Comparison of ENCODE assay signal across 2 cellular contexts in the genomic region with DNA sequence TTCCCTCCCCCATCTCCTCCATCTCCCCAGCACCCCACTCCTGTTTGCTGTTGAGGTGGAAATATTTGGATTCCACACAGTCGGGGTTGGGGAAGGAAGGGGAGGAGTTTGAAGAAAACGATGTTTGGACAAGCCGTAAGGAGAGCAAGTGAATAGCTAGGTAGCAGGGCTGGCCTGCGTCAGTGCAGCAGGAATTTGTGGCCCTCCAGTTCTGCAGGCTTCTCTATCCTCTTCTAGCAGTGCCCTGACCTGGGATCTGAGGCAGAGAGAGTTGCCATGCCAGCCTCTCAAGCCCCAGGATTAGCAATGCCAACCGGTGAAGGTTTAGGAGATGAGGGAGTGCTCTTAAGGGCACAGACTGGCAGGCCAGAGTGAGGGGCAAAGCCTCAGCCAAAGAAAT.
TF ChIP-seq lines count a peak whose summit lies in the region.

No MANE protein-coding gene starts in this region.

TF ChIP-seq in GM23338, 12 proteins besides CTCF, POLR2A, EP300 and RAD21 (continues in another document):
- TF ChIP-seq JUNB (IDR thresholded peaks at IDR 0.05; ENCODE audit: unreplicated experiment), result no peak
- TF ChIP-seq STAT1 (IDR thresholded peaks at IDR 0.05; ENCODE audit: unreplicated experiment), result no peak
- no peak for TF ChIP-seq POLR2AphosphoS5 (IDR thresholded peaks at IDR 0.05; ENCODE audit: low read depth)
- no peak for TF ChIP-seq EZH2phosphoT487 (IDR thresholded peaks at IDR 0.05; ENCODE audit: unreplicated experiment)
- TF ChIP-seq, protein P1, sequence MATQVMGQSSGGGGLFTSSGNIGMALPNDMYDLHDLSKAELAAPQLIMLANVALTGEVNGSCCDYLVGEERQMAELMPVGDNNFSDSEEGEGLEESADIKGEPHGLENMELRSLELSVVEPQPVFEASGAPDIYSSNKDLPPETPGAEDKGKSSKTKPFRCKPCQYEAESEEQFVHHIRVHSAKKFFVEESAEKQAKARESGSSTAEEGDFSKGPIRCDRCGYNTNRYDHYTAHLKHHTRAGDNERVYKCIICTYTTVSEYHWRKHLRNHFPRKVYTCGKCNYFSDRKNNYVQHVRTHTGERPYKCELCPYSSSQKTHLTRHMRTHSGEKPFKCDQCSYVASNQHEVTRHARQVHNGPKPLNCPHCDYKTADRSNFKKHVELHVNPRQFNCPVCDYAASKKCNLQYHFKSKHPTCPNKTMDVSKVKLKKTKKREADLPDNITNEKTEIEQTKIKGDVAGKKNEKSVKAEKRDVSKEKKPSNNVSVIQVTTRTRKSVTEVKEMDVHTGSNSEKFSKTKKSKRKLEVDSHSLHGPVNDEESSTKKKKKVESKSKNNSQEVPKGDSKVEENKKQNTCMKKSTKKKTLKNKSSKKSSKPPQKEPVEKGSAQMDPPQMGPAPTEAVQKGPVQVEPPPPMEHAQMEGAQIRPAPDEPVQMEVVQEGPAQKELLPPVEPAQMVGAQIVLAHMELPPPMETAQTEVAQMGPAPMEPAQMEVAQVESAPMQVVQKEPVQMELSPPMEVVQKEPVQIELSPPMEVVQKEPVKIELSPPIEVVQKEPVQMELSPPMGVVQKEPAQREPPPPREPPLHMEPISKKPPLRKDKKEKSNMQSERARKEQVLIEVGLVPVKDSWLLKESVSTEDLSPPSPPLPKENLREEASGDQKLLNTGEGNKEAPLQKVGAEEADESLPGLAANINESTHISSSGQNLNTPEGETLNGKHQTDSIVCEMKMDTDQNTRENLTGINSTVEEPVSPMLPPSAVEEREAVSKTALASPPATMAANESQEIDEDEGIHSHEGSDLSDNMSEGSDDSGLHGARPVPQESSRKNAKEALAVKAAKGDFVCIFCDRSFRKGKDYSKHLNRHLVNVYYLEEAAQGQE (IDR thresholded peaks at IDR 0.05; ENCODE audit: unreplicated experiment), result no peak
- TF ChIP-seq, protein P2, sequence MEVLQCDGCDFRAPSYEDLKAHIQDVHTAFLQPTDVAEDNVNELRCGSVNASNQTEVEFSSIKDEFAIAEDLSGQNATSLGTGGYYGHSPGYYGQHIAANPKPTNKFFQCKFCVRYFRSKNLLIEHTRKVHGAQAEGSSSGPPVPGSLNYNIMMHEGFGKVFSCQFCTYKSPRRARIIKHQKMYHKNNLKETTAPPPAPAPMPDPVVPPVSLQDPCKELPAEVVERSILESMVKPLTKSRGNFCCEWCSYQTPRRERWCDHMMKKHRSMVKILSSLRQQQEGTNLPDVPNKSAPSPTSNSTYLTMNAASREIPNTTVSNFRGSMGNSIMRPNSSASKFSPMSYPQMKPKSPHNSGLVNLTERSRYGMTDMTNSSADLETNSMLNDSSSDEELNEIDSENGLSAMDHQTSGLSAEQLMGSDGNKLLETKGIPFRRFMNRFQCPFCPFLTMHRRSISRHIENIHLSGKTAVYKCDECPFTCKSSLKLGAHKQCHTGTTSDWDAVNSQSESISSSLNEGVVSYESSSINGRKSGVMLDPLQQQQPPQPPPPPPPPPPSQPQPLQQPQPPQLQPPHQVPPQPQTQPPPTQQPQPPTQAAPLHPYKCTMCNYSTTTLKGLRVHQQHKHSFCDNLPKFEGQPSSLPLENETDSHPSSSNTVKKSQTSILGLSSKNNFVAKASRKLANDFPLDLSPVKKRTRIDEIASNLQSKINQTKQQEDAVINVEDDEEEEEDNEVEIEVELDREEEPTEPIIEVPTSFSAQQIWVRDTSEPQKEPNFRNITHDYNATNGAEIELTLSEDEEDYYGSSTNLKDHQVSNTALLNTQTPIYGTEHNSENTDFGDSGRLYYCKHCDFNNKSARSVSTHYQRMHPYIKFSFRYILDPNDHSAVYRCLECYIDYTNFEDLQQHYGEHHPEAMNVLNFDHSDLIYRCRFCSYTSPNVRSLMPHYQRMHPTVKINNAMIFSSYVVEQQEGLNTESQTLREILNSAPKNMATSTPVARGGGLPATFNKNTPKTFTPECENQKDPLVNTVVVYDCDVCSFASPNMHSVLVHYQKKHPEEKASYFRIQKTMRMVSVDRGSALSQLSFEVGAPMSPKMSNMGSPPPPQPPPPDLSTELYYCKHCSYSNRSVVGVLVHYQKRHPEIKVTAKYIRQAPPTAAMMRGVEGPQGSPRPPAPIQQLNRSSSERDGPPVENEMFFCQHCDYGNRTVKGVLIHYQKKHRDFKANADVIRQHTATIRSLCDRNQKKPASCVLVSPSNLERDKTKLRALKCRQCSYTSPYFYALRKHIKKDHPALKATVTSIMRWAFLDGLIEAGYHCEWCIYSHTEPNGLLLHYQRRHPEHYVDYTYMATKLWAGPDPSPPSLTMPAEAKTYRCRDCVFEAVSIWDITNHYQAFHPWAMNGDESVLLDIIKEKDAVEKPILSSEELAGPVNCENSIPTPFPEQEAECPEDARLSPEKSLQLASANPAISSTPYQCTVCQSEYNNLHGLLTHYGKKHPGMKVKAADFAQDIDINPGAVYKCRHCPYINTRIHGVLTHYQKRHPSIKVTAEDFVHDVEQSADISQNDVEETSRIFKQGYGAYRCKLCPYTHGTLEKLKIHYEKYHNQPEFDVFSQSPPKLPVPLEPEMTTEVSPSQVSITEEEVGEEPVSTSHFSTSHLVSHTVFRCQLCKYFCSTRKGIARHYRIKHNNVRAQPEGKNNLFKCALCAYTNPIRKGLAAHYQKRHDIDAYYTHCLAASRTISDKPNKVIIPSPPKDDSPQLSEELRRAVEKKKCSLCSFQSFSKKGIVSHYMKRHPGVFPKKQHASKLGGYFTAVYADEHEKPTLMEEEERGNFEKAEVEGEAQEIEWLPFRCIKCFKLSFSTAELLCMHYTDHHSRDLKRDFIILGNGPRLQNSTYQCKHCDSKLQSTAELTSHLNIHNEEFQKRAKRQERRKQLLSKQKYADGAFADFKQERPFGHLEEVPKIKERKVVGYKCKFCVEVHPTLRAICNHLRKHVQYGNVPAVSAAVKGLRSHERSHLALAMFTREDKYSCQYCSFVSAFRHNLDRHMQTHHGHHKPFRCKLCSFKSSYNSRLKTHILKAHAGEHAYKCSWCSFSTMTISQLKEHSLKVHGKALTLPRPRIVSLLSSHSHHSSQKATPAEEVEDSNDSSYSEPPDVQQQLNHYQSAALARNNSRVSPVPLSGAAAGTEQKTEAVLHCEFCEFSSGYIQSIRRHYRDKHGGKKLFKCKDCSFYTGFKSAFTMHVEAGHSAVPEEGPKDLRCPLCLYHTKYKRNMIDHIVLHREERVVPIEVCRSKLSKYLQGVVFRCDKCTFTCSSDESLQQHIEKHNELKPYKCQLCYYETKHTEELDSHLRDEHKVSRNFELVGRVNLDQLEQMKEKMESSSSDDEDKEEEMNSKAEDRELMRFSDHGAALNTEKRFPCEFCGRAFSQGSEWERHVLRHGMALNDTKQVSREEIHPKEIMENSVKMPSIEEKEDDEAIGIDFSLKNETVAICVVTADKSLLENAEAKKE (CRISPR knock-in tag; IDR thresholded peaks at IDR 0.05), result no peak
- no peak for TF ChIP-seq NANOG (IDR thresholded peaks at IDR 0.05; ENCODE audit: borderline replicate concordance)
- TF ChIP-seq EZH2 (IDR thresholded peaks at IDR 0.05; ENCODE audit: low read depth, unreplicated experiment), result no peak
- no peak for TF ChIP-seq ZNF114 (CRISPR knock-in tag; IDR thresholded peaks at IDR 0.05)
- no peak for TF ChIP-seq CREB1 (CRISPR knock-in tag; IDR thresholded peaks at IDR 0.05; ENCODE audit: low read depth)

TF ChIP-seq in endothelial cell of umbilical vein, 7 proteins besides CTCF, POLR2A, EP300 and RAD21:
- TF ChIP-seq JUN (IDR thresholded peaks at IDR 0.05; ENCODE audit: borderline replicate concordance, insufficient read depth, insufficient read length, low read depth) (no peak), EZH2 (IDR thresholded peaks at IDR 0.05; ENCODE audit: borderline replicate concordance, low read depth, low read length, severe bottlenecking) (no peak), FOS (IDR thresholded peaks at IDR 0.05; ENCODE audit: borderline replicate concordance, insufficient read depth, low read length) (no peak), POLR2AphosphoS5 (IDR thresholded peaks at IDR 0.05; ENCODE audit: insufficient read depth, low read depth, low read length) (no peak), MYC (IDR thresholded peaks at IDR 0.05; ENCODE audit: low read depth, low read length) (no peak), GATA2 (IDR thresholded peaks at IDR 0.05; ENCODE audit: insufficient read depth, insufficient read length, low read depth, low read length) (no peak)
- TF ChIP-seq, protein P3, sequence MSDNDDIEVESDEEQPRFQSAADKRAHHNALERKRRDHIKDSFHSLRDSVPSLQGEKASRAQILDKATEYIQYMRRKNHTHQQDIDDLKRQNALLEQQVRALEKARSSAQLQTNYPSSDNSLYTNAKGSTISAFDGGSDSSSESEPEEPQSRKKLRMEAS (IDR thresholded peaks at IDR 0.05; ENCODE audit: insufficient read depth, insufficient read length), result no peak
